ENCODE assay signal across 16 cellular contexts in the genomic region with DNA sequence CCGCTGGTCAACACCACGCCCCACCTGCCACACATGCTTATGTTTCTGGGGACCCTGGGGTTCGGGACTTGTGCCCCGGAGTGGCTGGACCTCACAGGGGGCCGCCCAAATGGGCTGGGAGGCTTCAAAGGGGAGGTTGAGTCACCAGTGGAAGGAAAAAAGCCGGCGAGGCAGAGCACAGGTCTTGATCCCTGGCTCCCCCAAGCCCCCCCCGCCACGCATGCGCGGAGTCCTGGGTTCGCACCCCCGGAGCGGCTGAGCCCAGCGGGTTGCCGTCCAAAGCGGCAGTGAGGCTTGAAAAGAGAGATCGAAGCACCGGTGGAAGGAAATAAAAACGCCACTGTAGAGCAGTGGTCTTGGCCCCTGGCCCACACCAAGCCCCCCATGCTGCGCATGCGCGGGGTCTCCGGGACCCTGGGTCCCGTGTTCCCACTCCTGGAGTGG.
"Had no signal": no experiment of that assay in that cellular context is flagged by ENCODE, and none has a peak within 500 bp of the region (broad histone marks: within the 10 kb centered on the region; RNA-seq: fewer than 3 reads in every experiment).

No MANE protein-coding gene starts in this region.

- H3K27ac Mint-ChIP-seq: activated CD8-positive, alpha-beta T cell treated with anti-CD3 and anti-CD28 coated beads for 36 hours; activated naive CD4-positive, alpha-beta T cell treated with anti-CD3 and anti-CD28 coated beads, Interleukin-2, amount 50 U/mL, for 24 hours; natural killer cell treated with Interleukin-12 subunit alpha and Interleukin-12 subunit beta and Interleukin-15 and Interleukin-18, amount 100 ng/mL, for 72 hours had no signal

- H3K4me1 ChIP-seq: adrenal gland, heart right ventricle, transverse colon had no signal

- H3K36me3 Mint-ChIP-seq: activated naive CD4-positive, alpha-beta T cell treated with anti-CD3 and anti-CD28 coated beads, Interleukin-2, amount 50 U/mL, for 24 hours had no signal

- H3K4me3 Mint-ChIP-seq: activated CD8-positive, alpha-beta T cell treated with anti-CD3 and anti-CD28 coated beads for 36 hours; activated naive CD4-positive, alpha-beta T cell treated with anti-CD3 and anti-CD28 coated beads, Interleukin-2, amount 50 U/mL, for 24 hours; activated T-cell treated with anti-CD3 and anti-CD28 coated beads, Interleukin-2, amount 50 U/mL, for 4 hours; natural killer cell treated with Interleukin-12 subunit alpha and Interleukin-12 subunit beta and Interleukin-15 and Interleukin-18, amount 100 ng/mL, for 72 hours had no signal

- H3K27me3 ChIP-seq: transverse colon had no signal

- H3K4me3 ChIP-seq: adrenal gland, heart right ventricle, transverse colon had no signal

- H3K9me3 ChIP-seq: adrenal gland had no signal

- DNase-seq: activated CD4-positive, alpha-beta T cell treated with anti-CD3 and anti-CD28 coated beads for 48 hours; activated CD8-positive, alpha-beta T cell treated with anti-CD3 and anti-CD28 coated beads for 36 hours; activated effector memory CD4-positive, alpha-beta T cell treated with anti-CD3 and anti-CD28 coated beads, Interleukin-2, amount 50 U/mL, for 16 hours; activated T-cell treated with anti-CD3 and anti-CD28 coated beads, Interleukin-2, amount 50 U/mL, for 4 hours; adrenal gland; dermis blood vessel endothelial cell; heart right ventricle; mesendoderm; nucleus accumbens; posterior cingulate gyrus; retina; stimulated activated CD4-positive, alpha-beta T cell treated with anti-CD3 and anti-CD28 coated beads, Interleukin-4, amount 100 ng/mL, for 1 hour; stimulated activated naive CD4-positive, alpha-beta T cell; transverse colon had no signal

- H3K36me3 ChIP-seq: adrenal gland, heart right ventricle, transverse colon had no signal

- H3K27ac ChIP-seq: adrenal gland, heart right ventricle, transverse colon had no signal

- ATAC-seq: activated CD8-positive, alpha-beta T cell treated with anti-CD3 and anti-CD28 coated beads for 36 hours; activated T-cell treated with anti-CD3 and anti-CD28 coated beads, Interleukin-2, amount 50 U/mL, for 4 hours; heart right ventricle; natural killer cell treated with Interleukin-12 subunit alpha and Interleukin-12 subunit beta and Interleukin-15 and Interleukin-18, amount 100 ng/mL, for 72 hours had no signal

- H3K9me3 Mint-ChIP-seq: activated naive CD4-positive, alpha-beta T cell treated with anti-CD3 and anti-CD28 coated beads, Interleukin-2, amount 50 U/mL, for 24 hours had no signal

- H3K4me1 Mint-ChIP-seq: activated naive CD4-positive, alpha-beta T cell treated with anti-CD3 and anti-CD28 coated beads, Interleukin-2, amount 50 U/mL, for 24 hours had no signal

- H3K27me3 Mint-ChIP-seq: activated CD8-positive, alpha-beta T cell treated with anti-CD3 and anti-CD28 coated beads for 36 hours; activated naive CD4-positive, alpha-beta T cell treated with anti-CD3 and anti-CD28 coated beads, Interleukin-2, amount 50 U/mL, for 24 hours; natural killer cell treated with Interleukin-12 subunit alpha and Interleukin-12 subunit beta and Interleukin-15 and Interleukin-18, amount 100 ng/mL, for 72 hours had no signal
